Comparison of ENCODE assay signal across 1 cellular context in genomic region chr11:124612567-124613245, GRCh38.
TF ChIP-seq lines count a peak whose summit lies in the region.

No MANE protein-coding gene starts in this region.

TF ChIP-seq in IMR-90, 13 proteins besides CTCF, POLR2A, EP300 and RAD21:
- TF ChIP-seq MAFK (IDR thresholded peaks at IDR 0.05; ENCODE audit: low read depth, low read length): peak; percentile 85
- no peak for TF ChIP-seq BHLHE40 (IDR thresholded peaks at IDR 0.05; ENCODE audit: low read depth, low read length)
TF ChIP-seq in IMR-90: peak in this region for 1.
